30 cellular contexts compared by ENCODE assay signal in genomic region chr10:132985546-132985900, GRCh38. TPM values are rescaled to one million over a fixed set of nuclear protein-coding genes. Genes with fewer than 3 reads are reported as not detected.
"Had no signal": no experiment of that assay in that cellular context is flagged by ENCODE, and none has a peak within 500 bp of the region (broad histone marks: within the 10 kb centered on the region; RNA-seq: fewer than 3 reads in every experiment).

No MANE protein-coding gene starts in this region.

- H3K27me3 Mint-ChIP-seq: activated naive CD8-positive, alpha-beta T cell had no signal

- ATAC-seq: activated CD4-positive, CD25-positive, alpha-beta regulatory T cell treated with anti-CD3 and anti-CD28 coated beads, Interleukin-2, amount 50 U/mL, for 24 hours; activated CD8-positive, alpha-beta T cell treated with anti-CD3 and anti-CD28 coated beads for 36 hours; activated T-cell treated with anti-CD3 and anti-CD28 coated beads, Interleukin-2, amount 50 U/mL, for 4 hours; activated T-helper 17 cell treated with anti-CD3 and anti-CD28 coated beads, Interleukin-2, amount 50 U/mL, for 72 hours; body of pancreas; esophagus mucosa; gastrocnemius medialis; T-helper 17 cell had no signal

- H3K36me3 ChIP-seq: colonic mucosa, gastrocnemius medialis, WERI-Rb-1 had no signal

- H3K4me3 Mint-ChIP-seq: activated B cell treated with CpG ODN at 0.5 μM for 24 hours; activated CD8-positive, alpha-beta T cell treated with anti-CD3 and anti-CD28 coated beads for 36 hours; activated naive CD8-positive, alpha-beta T cell; activated T-cell treated with anti-CD3 and anti-CD28 coated beads, Interleukin-2, amount 50 U/mL, for 4 hours; activated T-helper 17 cell treated with anti-CD3 and anti-CD28 coated beads, Interleukin-2, amount 50 U/mL, for 72 hours; endodermal cell; T-helper 17 cell; T-helper 2 cell treated with Interferon-gamma antibody and Interleukin-4, amounts not matched to agents 5 μg/mL and 100 μg/mL, for 36 hours had no signal

- DNase-seq: activated B cell treated with CpG ODN at 0.5 μM for 24 hours; activated CD4-positive, alpha-beta T cell treated with anti-CD3 and anti-CD28 coated beads for 48 hours; activated CD4-positive, alpha-beta T cell treated with anti-CD3 and anti-CD28 coated beads, Interleukin-2, amount 50 U/mL, for 1 hour; activated CD4-positive, alpha-beta T cell treated with anti-CD3 and anti-CD28 coated beads, Interleukin-2, amount 50 U/mL, for 48 hours; activated CD8-positive, alpha-beta memory T cell treated with anti-CD3 and anti-CD28 coated beads for 24 hours; activated CD8-positive, alpha-beta T cell treated with anti-CD3 and anti-CD28 coated beads for 36 hours; activated effector memory CD4-positive, alpha-beta T cell treated with Interleukin-2 at 50 U/mL for 16 hours; activated gamma-delta T cell treated with Interleukin-2 at 50 U/mL for 16 hours; activated naive CD4-positive, alpha-beta T cell treated with anti-CD3 and anti-CD28 coated beads, Interleukin-2, amount 50 U/mL, for 16 hours; activated naive CD4-positive, alpha-beta T cell treated with Interleukin-2 at 50 U/mL for 16 hours; activated T-cell treated with anti-CD3 and anti-CD28 coated beads, Interleukin-2, amount 50 U/mL, for 4 hours; amygdala; body of pancreas; caudate nucleus; colonic mucosa; effector memory CD4-positive, alpha-beta T cell; foreskin fibroblast; gastrocnemius medialis; T-helper 1 cell; T-helper 17 cell; T1000; WERI-Rb-1 had no signal

- H3K4me3 ChIP-seq: body of pancreas, colonic mucosa, dorsolateral prefrontal cortex, gastrocnemius medialis had no signal

- H3K9me3 Mint-ChIP-seq: activated B cell treated with CpG ODN at 0.5 μM for 24 hours; activated CD8-positive, alpha-beta T cell treated with anti-CD3 and anti-CD28 coated beads for 36 hours; activated T-cell treated with anti-CD3 and anti-CD28 coated beads, Interleukin-2, amount 50 U/mL, for 4 hours; activated T-helper 17 cell treated with anti-CD3 and anti-CD28 coated beads, Interleukin-2, amount 50 U/mL, for 72 hours; endodermal cell; T-helper 2 cell treated with Interferon-gamma antibody and Interleukin-4, amounts not matched to agents 5 μg/mL and 100 μg/mL, for 36 hours had no signal

- H3K4me1 Mint-ChIP-seq: activated B cell treated with CpG ODN at 0.5 μM for 24 hours; activated T-helper 17 cell treated with anti-CD3 and anti-CD28 coated beads, Interleukin-2, amount 50 U/mL, for 72 hours; T-helper 17 cell had no signal

- H3K27ac ChIP-seq: body of pancreas, colonic mucosa, gastrocnemius medialis, WERI-Rb-1 had no signal

- H3K36me3 Mint-ChIP-seq: activated naive CD8-positive, alpha-beta T cell had no signal

- H3K27me3 ChIP-seq: body of pancreas, colonic mucosa, dorsolateral prefrontal cortex had no signal

- H3K4me1 ChIP-seq: body of pancreas, colonic mucosa, gastrocnemius medialis had no signal

- H3K9me3 ChIP-seq: body of pancreas, colonic mucosa, gastrocnemius medialis had no signal

- H3K27ac Mint-ChIP-seq: activated B cell treated with CpG ODN at 0.5 μM for 24 hours; activated CD8-positive, alpha-beta T cell treated with anti-CD3 and anti-CD28 coated beads for 36 hours; activated naive CD8-positive, alpha-beta T cell; activated T-helper 17 cell treated with anti-CD3 and anti-CD28 coated beads, Interleukin-2, amount 50 U/mL, for 72 hours; endodermal cell; T-helper 17 cell; T-helper 2 cell treated with Interferon-gamma antibody and Interleukin-4, amounts not matched to agents 5 μg/mL and 100 μg/mL, for 36 hours had no signal

RNA-seq across cellular contexts. Expression of gene CFAP46, which starts 43.2 kb away (rescaled TPM):
- total RNA-seq: activated T-helper 17 cell treated with anti-CD3 and anti-CD28 coated beads, Interleukin-2, amount 50 U/mL, for 72 hours; T-helper 17 cell had no signal
- polyA plus RNA-seq: aorta had no signal
